In the genomic region with DNA sequence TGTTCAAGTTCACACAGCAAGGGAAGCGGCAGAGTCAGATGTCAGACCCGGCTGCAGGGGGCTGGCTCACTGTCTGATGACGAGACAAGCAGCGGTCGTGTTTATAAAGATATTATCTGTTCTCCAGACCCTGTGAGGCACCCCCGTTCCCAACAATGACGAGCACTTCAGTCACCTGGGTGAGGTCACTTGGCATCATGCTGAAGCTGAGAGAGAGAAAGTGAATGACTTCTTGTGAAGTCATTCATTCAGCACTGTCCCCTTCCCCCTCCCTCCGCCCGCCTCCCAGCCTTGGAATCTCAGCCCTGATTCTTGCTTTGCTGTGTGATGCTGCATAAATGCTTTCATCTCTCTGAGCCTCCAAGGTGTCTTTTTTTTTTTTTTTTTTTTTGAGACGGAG, we compare ENCODE assay signal across 11 cellular contexts. TPM values are rescaled to one million over a fixed set of nuclear protein-coding genes. Genes with fewer than 3 reads are reported as not detected.
DNase-seq lines count a peak whose midpoint lies in the region; ATAC-seq and TF ChIP-seq lines count a peak whose summit lies in the region.
"Had no signal": no experiment of that assay in that cellular context is flagged by ENCODE, and none has a peak within 500 bp of the region (broad histone marks: within the 10 kb centered on the region; RNA-seq: fewer than 3 reads in every experiment).

No MANE protein-coding gene starts in this region.

- TF ChIP-seq POLR2A in esophagus squamous epithelium (IDR thresholded peaks at IDR 0.05): no peak

- H3K4me3 ChIP-seq in esophagus squamous epithelium: no peak overlapping the region
- H3K4me3 ChIP-seq: A549, gastroesophageal sphincter had no signal

- intact Hi-C loops in esophagus squamous epithelium (cut with DNase I): no loop called here

- H3K27ac ChIP-seq in esophagus squamous epithelium: peak overlapping the region; percentile 78 to 92 (median 88)
- H3K27ac ChIP-seq: A549, gastroesophageal sphincter had no signal

- no peak for TF ChIP-seq CTCF in esophagus squamous epithelium (IDR thresholded peaks at IDR 0.05)

- peaks cover 12 to 100% (median 39%) of the 10 kb centered on the region in 3 donors for H3K4me1 ChIP-seq in esophagus squamous epithelium

- DNase-seq in activated CD8-positive, alpha-beta memory T cell treated with anti-CD3 and anti-CD28 coated beads for 1 hour (ENCODE audit: extremely low read depth in 1 of 2, low read depth in 1 of 2): peak; percentile 19 to 68
- no peak for DNase-seq in activated CD8-positive, alpha-beta memory T cell treated with anti-CD3 and anti-CD28 coated beads for 24 hours
- DNase-seq in activated T-cell treated with anti-CD3 and anti-CD28 coated beads for 48 hours (ENCODE audit: low read depth) (peak; percentile 50), esophagus squamous epithelium (lab: John Stamatoyannopoulos, UW) (no peak), NCI-H1417 (lab: John Stamatoyannopoulos, UW) (no peak)
- DNase-seq in stimulated activated CD8-positive, alpha-beta memory T cell treated with anti-CD3 and anti-CD28 coated beads, Interleukin-7, amount 100 ng/mL, for 4 hours (ENCODE audit: low read depth in 2 of 2): peak; percentile 50 to 61

- H3K27me3 ChIP-seq in esophagus squamous epithelium: no peaks in the 10 kb centered on the region
- H3K27me3 ChIP-seq: gastroesophageal sphincter had no signal

- WGBS in esophagus squamous epithelium, 2 donors: 48 to 61% methylated on average over 9 to 10 of the region's 10 CpGs

- no peaks in the 10 kb centered on the region for H3K36me3 ChIP-seq in esophagus squamous epithelium
- H3K36me3 ChIP-seq: gastroesophageal sphincter had no signal

- H3K9me3 ChIP-seq in esophagus squamous epithelium: no peaks in the 10 kb centered on the region
- H3K9me3 ChIP-seq: A549, gastroesophageal sphincter had no signal

- ATAC-seq in GM18870 (IDR thresholded peaks at IDR 0.05; ENCODE audit: unreplicated experiment) (no peak), HG02623 (IDR thresholded peaks at IDR 0.05; ENCODE audit: unreplicated experiment) (no peak)
- ATAC-seq: A549, gastroesophageal sphincter had no signal

RNA-seq across cellular contexts. Expression of gene LYPD3, which starts 4.9 kb away (rescaled TPM):
- 100 to 1,000 TPM; 312 to 823 (median 569) TPM for total RNA-seq in esophagus squamous epithelium

RNA-seq across cellular contexts. Expression of gene PHLDB3, which starts 34.3 kb away (rescaled TPM):
- 10 to 100 TPM; 45.3 to 92.8 (median 61.9) TPM for total RNA-seq in esophagus squamous epithelium

RNA-seq across cellular contexts. Expression of gene TEX101, which starts 55.6 kb away (rescaled TPM):
- total RNA-seq in esophagus squamous epithelium: 1 to 10 TPM in 1 of 4 donors, under 1 TPM in 1, not detected in 2; 0.53 to 3.4 TPM
- total RNA-seq: activated CD8-positive, alpha-beta memory T cell treated with anti-CD3 and anti-CD28 coated beads for 36 hours; gastroesophageal sphincter had no signal

RNA-seq across cellular contexts. Expression of gene ETHE1, which starts 56.7 kb away (rescaled TPM):
- total RNA-seq in esophagus squamous epithelium: 100 to 1,000 TPM in 2 of 4 donors, 10 to 100 TPM in 2; 66.6 to 126 (median 98.5) TPM

Comparison
In these comparisons a context has a peak if more than half of its experiments do, and no peak if none do; other contexts are left out.
1. DNase-seq: peak in activated CD8-positive, alpha-beta memory T cell treated with anti-CD3 and anti-CD28 coated beads for 1 hour (2 of 2), activated T-cell treated with anti-CD3 and anti-CD28 coated beads for 48 hours (single experiment) and stimulated activated CD8-positive, alpha-beta memory T cell treated with anti-CD3 and anti-CD28 coated beads, Interleukin-7, amount 100 ng/mL, for 4 hours (2 of 2); none in activated CD8-positive, alpha-beta memory T cell treated with anti-CD3 and anti-CD28 coated beads for 24 hours (single experiment), esophagus squamous epithelium (single experiment) and NCI-H1417 (0 of 3).